12 cellular contexts compared by ENCODE assay signal in genomic region chr13:113906566-113906965, GRCh38. TPM values are rescaled to one million over a fixed set of nuclear protein-coding genes. Genes with fewer than 3 reads are reported as not detected.
DNase-seq lines count a peak whose midpoint lies in the region; ATAC-seq and TF ChIP-seq lines count a peak whose summit lies in the region.
"Had no signal": no experiment of that assay in that cellular context is flagged by ENCODE, and none has a peak within 500 bp of the region (broad histone marks: within the 10 kb centered on the region; RNA-seq: fewer than 3 reads in every experiment).

No MANE protein-coding gene starts in this region.

- POLR2A ChIA-PET in activated CD4-positive, alpha-beta memory T cell treated with anti-CD3 and anti-CD28 coated beads for 36 hours (lab: Charles Lee): no interaction called here
- POLR2A ChIA-PET in activated CD4-positive, alpha-beta memory T cell treated with anti-CD3 and anti-CD28 coated beads, Interleukin-2, amount 10 ng/mL, durations not matched to agents 7 days and 5 days (lab: Charles Lee): no interaction called here
- POLR2A ChIA-PET in RWPE1 (lab: Yijun Ruan, JAX; ENCODE audit: low non-redundant PET): no interaction called here

- H3K27me3 Mint-ChIP-seq in activated CD4-positive, alpha-beta memory T cell treated with anti-CD3 and anti-CD28 coated beads for 36 hours: peaks cover 13% of the 10 kb centered on the region
- peaks cover 35% of the 10 kb centered on the region for H3K27me3 Mint-ChIP-seq in activated CD4-positive, alpha-beta memory T cell treated with anti-CD3 and anti-CD28 coated beads, Interleukin-2, amount 10 ng/mL, durations not matched to agents 7 days and 5 days

- H3K36me3 ChIP-seq in heart right ventricle: no peaks in the 10 kb centered on the region
- H3K36me3 ChIP-seq: esophagus squamous epithelium had no signal

- no peak overlapping the region for H3K4me3 Mint-ChIP-seq in activated CD4-positive, alpha-beta memory T cell treated with anti-CD3 and anti-CD28 coated beads for 36 hours
- H3K4me3 Mint-ChIP-seq in activated CD4-positive, alpha-beta memory T cell treated with anti-CD3 and anti-CD28 coated beads, Interleukin-2, amount 10 ng/mL, durations not matched to agents 7 days and 5 days: no peak overlapping the region
- H3K4me3 Mint-ChIP-seq: activated naive CD8-positive, alpha-beta T cell treated with anti-CD3 and anti-CD28 coated beads, Interleukin-2, amount 50 U/mL, for 24 hours; mesothelial cell of epicardium had no signal

- ATAC-seq in heart right ventricle (peak in 5 of 8 donors; percentile 48 to 68 (median 63)), GM21825 (IDR thresholded peaks at IDR 0.05; ENCODE audit: unreplicated experiment) (no peak), GM18861 (IDR thresholded peaks at IDR 0.05; ENCODE audit: unreplicated experiment) (no peak)
- ATAC-seq: activated naive CD8-positive, alpha-beta T cell treated with anti-CD3 and anti-CD28 coated beads, Interleukin-2, amount 50 U/mL, for 24 hours had no signal

- 51 to 73% methylated on average over 4 of the region's 4 CpGs for WGBS in heart right ventricle, 2 donors

- peak; percentile 6 for DNase-seq in activated CD4-positive, alpha-beta memory T cell treated with anti-CD3 and anti-CD28 coated beads for 36 hours
- no peak for DNase-seq in activated CD4-positive, alpha-beta memory T cell treated with anti-CD3 and anti-CD28 coated beads, Interleukin-2, amount 10 ng/mL, durations not matched to agents 7 days and 5 days
- no peak for DNase-seq in RWPE1 (ENCODE audit: low spot score)
- no peak for DNase-seq in heart right ventricle
- peak; percentile 41 for DNase-seq in ureter (ENCODE audit: low spot score)
- DNase-seq in NCI-H187 (lab: John Stamatoyannopoulos, UW): no peak
- DNase-seq: activated naive CD8-positive, alpha-beta T cell treated with anti-CD3 and anti-CD28 coated beads, Interleukin-2, amount 50 U/mL, for 24 hours; esophagus squamous epithelium; NCI-H524 had no signal

- intact Hi-C loops in activated CD4-positive, alpha-beta memory T cell treated with anti-CD3 and anti-CD28 coated beads for 36 hours (cut with micrococcal nuclease): no loop called here
- intact Hi-C loops in heart right ventricle (cut with DNase I): loop anchor here in 3 of 10 donors (2.0 to 5.0 kb wide), 2 partner anchors 89 to 96 kb away; no protein-coding TSS in a partner anchor

- peaks cover 7% of the 10 kb centered on the region for H3K4me1 Mint-ChIP-seq in activated CD4-positive, alpha-beta memory T cell treated with anti-CD3 and anti-CD28 coated beads for 36 hours (ENCODE audit: low read depth)
- H3K4me1 Mint-ChIP-seq in activated CD4-positive, alpha-beta memory T cell treated with anti-CD3 and anti-CD28 coated beads, Interleukin-2, amount 10 ng/mL, durations not matched to agents 7 days and 5 days: peaks cover 2% of the 10 kb centered on the region

- H3K27ac ChIP-seq in RWPE1 (peak overlapping the region; percentile 78), heart right ventricle (no peak overlapping the region)

- no peaks in the 10 kb centered on the region for H3K9me3 ChIP-seq in heart right ventricle
- H3K9me3 ChIP-seq: esophagus squamous epithelium had no signal

- peaks cover 0 to 26% (median 0%) of the 10 kb centered on the region in 7 donors for H3K27me3 ChIP-seq in heart right ventricle

- TF ChIP-seq CTCF in RWPE1 (conservative IDR thresholded peaks at IDR 0.05; ENCODE audit: low read depth) (no peak), heart right ventricle (IDR thresholded peaks at IDR 0.05) (no peak)

- H3K36me3 Mint-ChIP-seq in activated CD4-positive, alpha-beta memory T cell treated with anti-CD3 and anti-CD28 coated beads for 36 hours: no peaks in the 10 kb centered on the region
- H3K36me3 Mint-ChIP-seq in activated CD4-positive, alpha-beta memory T cell treated with anti-CD3 and anti-CD28 coated beads, Interleukin-2, amount 10 ng/mL, durations not matched to agents 7 days and 5 days (ENCODE audit: low read depth): no peaks in the 10 kb centered on the region
- H3K36me3 Mint-ChIP-seq: mesothelial cell of epicardium had no signal

- peaks cover 0 to 16% (median 0%) of the 10 kb centered on the region in 9 donors for H3K4me1 ChIP-seq in heart right ventricle

- no peak overlapping the region for H3K4me3 ChIP-seq in heart right ventricle
- H3K4me3 ChIP-seq: esophagus squamous epithelium had no signal

- CTCF ChIA-PET in activated CD4-positive, alpha-beta memory T cell treated with anti-CD3 and anti-CD28 coated beads for 36 hours (lab: Charles Lee): no interaction called here
- CTCF ChIA-PET in activated CD4-positive, alpha-beta memory T cell treated with anti-CD3 and anti-CD28 coated beads, Interleukin-2, amount 10 ng/mL, durations not matched to agents 7 days and 5 days (lab: Charles Lee): no interaction called here
- CTCF ChIA-PET in RWPE1 (lab: Yijun Ruan, JAX): no interaction called here

- H3K9me3 Mint-ChIP-seq in activated CD4-positive, alpha-beta memory T cell treated with anti-CD3 and anti-CD28 coated beads for 36 hours: no peaks in the 10 kb centered on the region
- no peaks in the 10 kb centered on the region for H3K9me3 Mint-ChIP-seq in activated CD4-positive, alpha-beta memory T cell treated with anti-CD3 and anti-CD28 coated beads, Interleukin-2, amount 10 ng/mL, durations not matched to agents 7 days and 5 days
- H3K9me3 Mint-ChIP-seq: activated naive CD8-positive, alpha-beta T cell treated with anti-CD3 and anti-CD28 coated beads, Interleukin-2, amount 50 U/mL, for 24 hours had no signal

- H3K27ac Mint-ChIP-seq in activated CD4-positive, alpha-beta memory T cell treated with anti-CD3 and anti-CD28 coated beads for 36 hours: no peak overlapping the region
- no peak overlapping the region for H3K27ac Mint-ChIP-seq in activated CD4-positive, alpha-beta memory T cell treated with anti-CD3 and anti-CD28 coated beads, Interleukin-2, amount 10 ng/mL, durations not matched to agents 7 days and 5 days
- H3K27ac Mint-ChIP-seq: activated naive CD8-positive, alpha-beta T cell treated with anti-CD3 and anti-CD28 coated beads, Interleukin-2, amount 50 U/mL, for 24 hours had no signal

RNA-seq across cellular contexts. Expression of gene GAS6, which starts 42.7 kb away (rescaled TPM):
- total RNA-seq in activated CD4-positive, alpha-beta memory T cell treated with anti-CD3 and anti-CD28 coated beads for 36 hours: 1 to 10 TPM; 1.5 TPM
- 1 to 10 TPM; 1.3 to 1.8 TPM for total RNA-seq in activated CD4-positive, alpha-beta memory T cell treated with anti-CD3 and anti-CD28 coated beads, Interleukin-2, amount 10 ng/mL, durations not matched to agents 7 days and 5 days
- total RNA-seq in heart right ventricle: 100 to 1,000 TPM; 146 to 223 (median 174) TPM
- polyA plus RNA-seq in heart right ventricle: 100 to 1,000 TPM; 113 to 280 TPM
- 68.1 TPM for total RNA-seq in ureter

Comparison
In these comparisons a context has a peak if more than half of its experiments do, and no peak if none do; other contexts are left out.
1. DNase-seq: peak in activated CD4-positive, alpha-beta memory T cell treated with anti-CD3 and anti-CD28 coated beads for 36 hours (single experiment) and ureter (single experiment); none in activated CD4-positive, alpha-beta memory T cell treated with anti-CD3 and anti-CD28 coated beads, Interleukin-2, amount 10 ng/mL, durations not matched to agents 7 days and 5 days (single experiment), RWPE1 (single experiment), heart right ventricle (0 of 2) and NCI-H187 (0 of 2).
2. ATAC-seq: peak in heart right ventricle (5 of 8); none in GM21825 (single experiment) and GM18861 (single experiment).
3. RNA of gene GAS6, which starts 42.7 kb away (total RNA-seq): 146 to 223 TPM in heart right ventricle and 68.1 TPM in ureter (single experiment); 1.3 to 1.8 TPM in activated CD4-positive, alpha-beta memory T cell treated with anti-CD3 and anti-CD28 coated beads, Interleukin-2, amount 10 ng/mL, durations not matched to agents 7 days and 5 days and 1.5 TPM in activated CD4-positive, alpha-beta memory T cell treated with anti-CD3 and anti-CD28 coated beads for 36 hours; every median in the first group is over 10 times any median in the second.